Comparison of ENCODE assay signal across 2 cellular contexts in genomic region chr17:48645639-48646182, GRCh38.
TF ChIP-seq lines count a peak whose summit lies in the region.

No MANE protein-coding gene starts in this region.

TF ChIP-seq in SK-N-SH, 30 proteins besides CTCF, POLR2A, EP300 and RAD21:
- no peak for TF ChIP-seq NRF1 (IDR thresholded peaks at IDR 0.05; ENCODE audit: low read depth, low read length)
- TF ChIP-seq MEF2A (IDR thresholded peaks at IDR 0.05; ENCODE audit: borderline replicate concordance, low read depth) = no peak
- no peak for TF ChIP-seq TEAD4 (IDR thresholded peaks at IDR 0.05; ENCODE audit: borderline replicate concordance, insufficient read depth)
- TF ChIP-seq SIN3A (IDR thresholded peaks at IDR 0.05; ENCODE audit: borderline replicate concordance, low read depth, low read length) = no peak
TF ChIP-seq in SK-N-SH: peak in this region for 0.

TF ChIP-seq in SK-N-SH treated with all-trans-retinoic acid at 6 μM for 48 hours, 23 proteins besides CTCF, POLR2A, EP300 and RAD21:
- no peak for TF ChIP-seq TOX (CRISPR knock-in tag; IDR thresholded peaks at IDR 0.05; ENCODE audit: borderline replicate concordance)
- TF ChIP-seq BACH2 (CRISPR knock-in tag; IDR thresholded peaks at IDR 0.05; ENCODE audit: borderline replicate concordance) = no peak
- no peak for TF ChIP-seq CSDC2 (CRISPR knock-in tag; IDR thresholded peaks at IDR 0.05)
- no peak for TF ChIP-seq ISL1 (CRISPR knock-in tag; IDR thresholded peaks at IDR 0.05)
- no peak for TF ChIP-seq SNAI2 (CRISPR knock-in tag; IDR thresholded peaks at IDR 0.05)
- no peak for TF ChIP-seq TCF4 (CRISPR knock-in tag; IDR thresholded peaks at IDR 0.05; ENCODE audit: borderline replicate concordance)
- TF ChIP-seq, protein P1, sequence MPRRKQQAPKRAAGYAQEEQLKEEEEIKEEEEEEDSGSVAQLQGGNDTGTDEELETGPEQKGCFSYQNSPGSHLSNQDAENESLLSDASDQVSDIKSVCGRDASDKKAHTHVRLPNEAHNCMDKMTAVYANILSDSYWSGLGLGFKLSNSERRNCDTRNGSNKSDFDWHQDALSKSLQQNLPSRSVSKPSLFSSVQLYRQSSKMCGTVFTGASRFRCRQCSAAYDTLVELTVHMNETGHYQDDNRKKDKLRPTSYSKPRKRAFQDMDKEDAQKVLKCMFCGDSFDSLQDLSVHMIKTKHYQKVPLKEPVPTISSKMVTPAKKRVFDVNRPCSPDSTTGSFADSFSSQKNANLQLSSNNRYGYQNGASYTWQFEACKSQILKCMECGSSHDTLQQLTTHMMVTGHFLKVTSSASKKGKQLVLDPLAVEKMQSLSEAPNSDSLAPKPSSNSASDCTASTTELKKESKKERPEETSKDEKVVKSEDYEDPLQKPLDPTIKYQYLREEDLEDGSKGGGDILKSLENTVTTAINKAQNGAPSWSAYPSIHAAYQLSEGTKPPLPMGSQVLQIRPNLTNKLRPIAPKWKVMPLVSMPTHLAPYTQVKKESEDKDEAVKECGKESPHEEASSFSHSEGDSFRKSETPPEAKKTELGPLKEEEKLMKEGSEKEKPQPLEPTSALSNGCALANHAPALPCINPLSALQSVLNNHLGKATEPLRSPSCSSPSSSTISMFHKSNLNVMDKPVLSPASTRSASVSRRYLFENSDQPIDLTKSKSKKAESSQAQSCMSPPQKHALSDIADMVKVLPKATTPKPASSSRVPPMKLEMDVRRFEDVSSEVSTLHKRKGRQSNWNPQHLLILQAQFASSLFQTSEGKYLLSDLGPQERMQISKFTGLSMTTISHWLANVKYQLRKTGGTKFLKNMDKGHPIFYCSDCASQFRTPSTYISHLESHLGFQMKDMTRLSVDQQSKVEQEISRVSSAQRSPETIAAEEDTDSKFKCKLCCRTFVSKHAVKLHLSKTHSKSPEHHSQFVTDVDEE (CRISPR knock-in tag; IDR thresholded peaks at IDR 0.05) = no peak
- no peak for TF ChIP-seq ZC3H10 (CRISPR knock-in tag; IDR thresholded peaks at IDR 0.05)
- no peak for TF ChIP-seq ZFP3 (CRISPR knock-in tag; IDR thresholded peaks at IDR 0.05)
- TF ChIP-seq GLIS3 (CRISPR knock-in tag; IDR thresholded peaks at IDR 0.05) = no peak
